In the genomic region with DNA sequence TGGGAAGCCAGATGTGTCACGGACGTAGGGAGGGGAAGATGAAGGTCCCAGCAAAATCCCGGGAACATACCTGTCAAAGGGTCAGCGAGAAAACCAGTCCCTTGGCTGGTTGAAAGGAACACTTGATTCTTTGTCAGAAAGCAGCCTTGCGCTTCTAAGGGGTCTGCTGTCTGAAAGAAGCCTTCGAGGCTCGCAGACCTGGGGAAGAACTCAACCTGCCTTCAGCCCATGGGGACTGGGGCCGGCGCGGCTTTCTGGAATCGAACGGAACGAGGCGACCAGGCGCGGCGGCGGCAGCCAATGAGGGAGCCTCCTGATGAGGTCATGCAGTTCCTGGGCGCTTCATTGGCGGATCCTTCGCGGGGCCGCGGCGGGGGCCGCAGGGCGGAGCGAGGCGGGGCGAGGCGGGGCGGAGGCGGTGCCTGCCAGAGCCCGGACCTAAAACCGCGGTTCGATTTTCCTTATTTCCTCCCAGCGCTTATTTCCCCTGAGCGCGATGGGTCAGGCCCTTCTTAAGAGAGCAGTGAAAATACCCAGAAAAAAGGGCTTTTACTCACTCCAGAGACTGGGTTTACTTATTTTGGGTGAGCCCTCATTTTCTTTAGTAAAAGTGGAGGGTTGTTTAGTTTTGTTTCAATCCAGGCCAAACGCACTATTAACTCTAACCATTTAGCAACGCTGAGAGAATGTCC, we compare ENCODE assay signal across 1 cellular context.
A peak's percentile ranks its signal among the peaks of the same experiment; 100 is the strongest.
TF ChIP-seq lines count a peak whose summit lies in the region.

No MANE protein-coding gene starts in this region.

TF ChIP-seq in HepG2, 621 proteins besides CTCF, POLR2A, EP300 and RAD21 (continued from another document and continues in another):
- TF ChIP-seq, protein P1, sequence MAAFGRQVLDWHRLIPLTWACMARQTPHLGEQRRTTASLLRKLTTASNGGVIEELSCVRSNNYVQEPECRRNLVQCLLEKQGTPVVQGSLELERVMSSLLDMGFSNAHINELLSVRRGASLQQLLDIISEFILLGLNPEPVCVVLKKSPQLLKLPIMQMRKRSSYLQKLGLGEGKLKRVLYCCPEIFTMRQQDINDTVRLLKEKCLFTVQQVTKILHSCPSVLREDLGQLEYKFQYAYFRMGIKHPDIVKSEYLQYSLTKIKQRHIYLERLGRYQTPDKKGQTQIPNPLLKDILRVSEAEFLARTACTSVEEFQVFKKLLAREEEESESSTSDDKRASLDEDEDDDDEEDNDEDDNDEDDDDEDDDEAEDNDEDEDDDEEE (CRISPR knock-in tag; IDR thresholded peaks at IDR 0.05), result no peak; the same call in 1 of the 2 replicates
- TF ChIP-seq CCDC6 (CRISPR knock-in tag; IDR thresholded peaks at IDR 0.05) (0 out of 2 replicates have a peak, but pooled peaks have one; percentile 32), ZNF121 (CRISPR knock-in tag; IDR thresholded peaks at IDR 0.05) (no peak), ZNF253 (CRISPR knock-in tag; IDR thresholded peaks at IDR 0.05; ENCODE audit: borderline replicate concordance) (no peak), ARHGAP35 (CRISPR knock-in tag; IDR thresholded peaks at IDR 0.05; ENCODE audit: borderline replicate concordance) (no peak), ZNF543 (CRISPR knock-in tag; IDR thresholded peaks at IDR 0.05) (no peak), ZNF333 (CRISPR knock-in tag; IDR thresholded peaks at IDR 0.05; ENCODE audit: borderline replicate concordance) (no peak; the same call in 1 of the 2 replicates), FOXK2 (IDR thresholded peaks at IDR 0.05) (no peak), ZIK1 (CRISPR knock-in tag; IDR thresholded peaks at IDR 0.05; ENCODE audit: borderline replicate concordance, low read depth) (no peak), ZNF343 (CRISPR knock-in tag; IDR thresholded peaks at IDR 0.05) (no peak), HOXA9 (CRISPR knock-in tag; IDR thresholded peaks at IDR 0.05; ENCODE audit: borderline replicate concordance) (no peak), NCOA1 (CRISPR knock-in tag; IDR thresholded peaks at IDR 0.05) (no peak), MATR3 (CRISPR knock-in tag; IDR thresholded peaks at IDR 0.05) (no peak), ZNF552 (CRISPR knock-in tag; IDR thresholded peaks at IDR 0.05; ENCODE audit: borderline replicate concordance) (no peak)
- TF ChIP-seq, protein P2, sequence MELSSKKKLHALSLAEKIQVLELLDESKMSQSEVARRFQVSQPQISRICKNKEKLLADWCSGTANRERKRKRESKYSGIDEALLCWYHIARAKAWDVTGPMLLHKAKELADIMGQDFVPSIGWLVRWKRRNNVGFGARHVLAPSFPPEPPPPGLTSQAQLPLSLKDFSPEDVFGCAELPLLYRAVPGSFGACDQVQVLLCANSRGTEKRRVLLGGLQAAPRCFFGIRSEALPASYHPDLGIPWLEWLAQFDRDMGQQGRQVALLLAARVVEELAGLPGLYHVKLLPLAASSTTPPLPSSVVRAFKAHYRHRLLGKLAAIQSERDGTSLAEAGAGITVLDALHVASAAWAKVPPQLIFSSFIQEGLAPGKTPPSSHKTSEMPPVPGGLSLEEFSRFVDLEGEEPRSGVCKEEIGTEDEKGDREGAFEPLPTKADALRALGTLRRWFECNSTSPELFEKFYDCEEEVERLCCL (CRISPR knock-in tag; IDR thresholded peaks at IDR 0.05; ENCODE audit: borderline replicate concordance), result no peak
- TF ChIP-seq, protein P3, sequence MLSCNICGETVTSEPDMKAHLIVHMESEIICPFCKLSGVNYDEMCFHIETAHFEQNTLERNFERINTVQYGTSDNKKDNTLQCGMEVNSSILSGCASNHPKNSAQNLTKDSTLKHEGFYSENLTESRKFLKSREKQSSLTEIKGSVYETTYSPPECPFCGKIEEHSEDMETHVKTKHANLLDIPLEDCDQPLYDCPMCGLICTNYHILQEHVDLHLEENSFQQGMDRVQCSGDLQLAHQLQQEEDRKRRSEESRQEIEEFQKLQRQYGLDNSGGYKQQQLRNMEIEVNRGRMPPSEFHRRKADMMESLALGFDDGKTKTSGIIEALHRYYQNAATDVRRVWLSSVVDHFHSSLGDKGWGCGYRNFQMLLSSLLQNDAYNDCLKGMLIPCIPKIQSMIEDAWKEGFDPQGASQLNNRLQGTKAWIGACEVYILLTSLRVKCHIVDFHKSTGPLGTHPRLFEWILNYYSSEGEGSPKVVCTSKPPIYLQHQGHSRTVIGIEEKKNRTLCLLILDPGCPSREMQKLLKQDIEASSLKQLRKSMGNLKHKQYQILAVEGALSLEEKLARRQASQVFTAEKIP (CRISPR knock-in tag; IDR thresholded peaks at IDR 0.05; ENCODE audit: borderline replicate concordance), result no peak
- TF ChIP-seq, protein P4, sequence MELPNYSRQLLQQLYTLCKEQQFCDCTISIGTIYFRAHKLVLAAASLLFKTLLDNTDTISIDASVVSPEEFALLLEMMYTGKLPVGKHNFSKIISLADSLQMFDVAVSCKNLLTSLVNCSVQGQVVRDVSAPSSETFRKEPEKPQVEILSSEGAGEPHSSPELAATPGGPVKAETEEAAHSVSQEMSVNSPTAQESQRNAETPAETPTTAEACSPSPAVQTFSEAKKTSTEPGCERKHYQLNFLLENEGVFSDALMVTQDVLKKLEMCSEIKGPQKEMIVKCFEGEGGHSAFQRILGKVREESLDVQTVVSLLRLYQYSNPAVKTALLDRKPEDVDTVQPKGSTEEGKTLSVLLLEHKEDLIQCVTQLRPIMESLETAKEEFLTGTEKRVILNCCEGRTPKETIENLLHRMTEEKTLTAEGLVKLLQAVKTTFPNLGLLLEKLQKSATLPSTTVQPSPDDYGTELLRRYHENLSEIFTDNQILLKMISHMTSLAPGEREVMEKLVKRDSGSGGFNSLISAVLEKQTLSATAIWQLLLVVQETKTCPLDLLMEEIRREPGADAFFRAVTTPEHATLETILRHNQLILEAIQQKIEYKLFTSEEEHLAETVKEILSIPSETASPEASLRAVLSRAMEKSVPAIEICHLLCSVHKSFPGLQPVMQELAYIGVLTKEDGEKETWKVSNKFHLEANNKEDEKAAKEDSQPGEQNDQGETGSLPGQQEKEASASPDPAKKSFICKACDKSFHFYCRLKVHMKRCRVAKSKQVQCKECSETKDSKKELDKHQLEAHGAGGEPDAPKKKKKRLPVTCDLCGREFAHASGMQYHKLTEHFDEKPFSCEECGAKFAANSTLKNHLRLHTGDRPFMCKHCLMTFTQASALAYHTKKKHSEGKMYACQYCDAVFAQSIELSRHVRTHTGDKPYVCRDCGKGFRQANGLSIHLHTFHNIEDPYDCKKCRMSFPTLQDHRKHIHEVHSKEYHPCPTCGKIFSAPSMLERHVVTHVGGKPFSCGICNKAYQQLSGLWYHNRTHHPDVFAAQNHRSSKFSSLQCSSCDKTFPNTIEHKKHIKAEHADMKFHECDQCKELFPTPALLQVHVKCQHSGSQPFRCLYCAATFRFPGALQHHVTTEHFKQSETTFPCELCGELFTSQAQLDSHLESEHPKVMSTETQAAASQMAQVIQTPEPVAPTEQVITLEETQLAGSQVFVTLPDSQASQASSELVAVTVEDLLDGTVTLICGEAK (IDR thresholded peaks at IDR 0.05), result no peak
- TF ChIP-seq, protein P4 (CRISPR knock-in tag; IDR thresholded peaks at IDR 0.05), result no peak
- TF ChIP-seq, protein P5, sequence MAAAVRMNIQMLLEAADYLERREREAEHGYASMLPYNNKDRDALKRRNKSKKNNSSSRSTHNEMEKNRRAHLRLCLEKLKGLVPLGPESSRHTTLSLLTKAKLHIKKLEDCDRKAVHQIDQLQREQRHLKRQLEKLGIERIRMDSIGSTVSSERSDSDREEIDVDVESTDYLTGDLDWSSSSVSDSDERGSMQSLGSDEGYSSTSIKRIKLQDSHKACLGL (CRISPR knock-in tag; IDR thresholded peaks at IDR 0.05), result peak; percentile 57; the same call in 1 of the 2 replicates
- TF ChIP-seq, protein P6, sequence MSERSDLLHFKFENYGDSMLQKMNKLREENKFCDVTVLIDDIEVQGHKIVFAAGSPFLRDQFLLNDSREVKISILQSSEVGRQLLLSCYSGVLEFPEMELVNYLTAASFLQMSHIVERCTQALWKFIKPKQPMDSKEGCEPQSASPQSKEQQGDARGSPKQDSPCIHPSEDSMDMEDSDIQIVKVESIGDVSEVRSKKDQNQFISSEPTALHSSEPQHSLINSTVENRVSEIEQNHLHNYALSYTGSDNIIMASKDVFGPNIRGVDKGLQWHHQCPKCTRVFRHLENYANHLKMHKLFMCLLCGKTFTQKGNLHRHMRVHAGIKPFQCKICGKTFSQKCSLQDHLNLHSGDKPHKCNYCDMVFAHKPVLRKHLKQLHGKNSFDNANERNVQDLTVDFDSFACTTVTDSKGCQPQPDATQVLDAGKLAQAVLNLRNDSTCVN (CRISPR knock-in tag; IDR thresholded peaks at IDR 0.05; ENCODE audit: borderline replicate concordance), result no peak
- TF ChIP-seq, protein P7, sequence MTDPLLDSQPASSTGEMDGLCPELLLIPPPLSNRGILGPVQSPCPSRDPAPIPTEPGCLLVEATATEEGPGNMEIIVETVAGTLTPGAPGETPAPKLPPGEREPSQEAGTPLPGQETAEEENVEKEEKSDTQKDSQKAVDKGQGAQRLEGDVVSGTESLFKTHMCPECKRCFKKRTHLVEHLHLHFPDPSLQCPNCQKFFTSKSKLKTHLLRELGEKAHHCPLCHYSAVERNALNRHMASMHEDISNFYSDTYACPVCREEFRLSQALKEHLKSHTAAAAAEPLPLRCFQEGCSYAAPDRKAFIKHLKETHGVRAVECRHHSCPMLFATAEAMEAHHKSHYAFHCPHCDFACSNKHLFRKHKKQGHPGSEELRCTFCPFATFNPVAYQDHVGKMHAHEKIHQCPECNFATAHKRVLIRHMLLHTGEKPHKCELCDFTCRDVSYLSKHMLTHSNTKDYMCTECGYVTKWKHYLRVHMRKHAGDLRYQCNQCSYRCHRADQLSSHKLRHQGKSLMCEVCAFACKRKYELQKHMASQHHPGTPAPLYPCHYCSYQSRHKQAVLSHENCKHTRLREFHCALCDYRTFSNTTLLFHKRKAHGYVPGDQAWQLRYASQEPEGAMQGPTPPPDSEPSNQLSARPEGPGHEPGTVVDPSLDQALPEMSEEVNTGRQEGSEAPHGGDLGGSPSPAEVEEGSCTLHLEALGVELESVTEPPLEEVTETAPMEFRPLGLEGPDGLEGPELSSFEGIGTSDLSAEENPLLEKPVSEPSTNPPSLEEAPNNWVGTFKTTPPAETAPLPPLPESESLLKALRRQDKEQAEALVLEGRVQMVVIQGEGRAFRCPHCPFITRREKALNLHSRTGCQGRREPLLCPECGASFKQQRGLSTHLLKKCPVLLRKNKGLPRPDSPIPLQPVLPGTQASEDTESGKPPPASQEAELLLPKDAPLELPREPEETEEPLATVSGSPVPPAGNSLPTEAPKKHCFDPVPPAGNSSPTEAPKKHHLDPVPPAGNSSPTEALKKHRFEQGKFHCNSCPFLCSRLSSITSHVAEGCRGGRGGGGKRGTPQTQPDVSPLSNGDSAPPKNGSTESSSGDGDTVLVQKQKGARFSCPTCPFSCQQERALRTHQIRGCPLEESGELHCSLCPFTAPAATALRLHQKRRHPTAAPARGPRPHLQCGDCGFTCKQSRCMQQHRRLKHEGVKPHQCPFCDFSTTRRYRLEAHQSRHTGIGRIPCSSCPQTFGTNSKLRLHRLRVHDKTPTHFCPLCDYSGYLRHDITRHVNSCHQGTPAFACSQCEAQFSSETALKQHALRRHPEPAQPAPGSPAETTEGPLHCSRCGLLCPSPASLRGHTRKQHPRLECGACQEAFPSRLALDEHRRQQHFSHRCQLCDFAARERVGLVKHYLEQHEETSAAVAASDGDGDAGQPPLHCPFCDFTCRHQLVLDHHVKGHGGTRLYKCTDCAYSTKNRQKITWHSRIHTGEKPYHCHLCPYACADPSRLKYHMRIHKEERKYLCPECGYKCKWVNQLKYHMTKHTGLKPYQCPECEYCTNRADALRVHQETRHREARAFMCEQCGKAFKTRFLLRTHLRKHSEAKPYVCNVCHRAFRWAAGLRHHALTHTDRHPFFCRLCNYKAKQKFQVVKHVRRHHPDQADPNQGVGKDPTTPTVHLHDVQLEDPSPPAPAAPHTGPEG (CRISPR knock-in tag; IDR thresholded peaks at IDR 0.05), result no peak
